ENCODE assay signal across 8 cellular contexts in genomic region chr9:78296893-78297671, GRCh38. TPM values are rescaled to one million over a fixed set of nuclear protein-coding genes. Genes with fewer than 3 reads are reported as not detected.
DNase-seq lines count a peak whose midpoint lies in the region; ATAC-seq and TF ChIP-seq lines count a peak whose summit lies in the region.

Gene PSAT1 (plus strand): TSS chr9:78297125. CDS start chr9:78297211, 86 bp downstream.

- H3K27ac Mint-ChIP-seq in activated T-cell treated with anti-CD3 and anti-CD28 coated beads, Interleukin-2, amount 50 U/mL, for 24 hours, result peak within 1 kb of the TSS; percentile 98

- TF ChIP-seq EP300 in esophagus muscularis mucosa (IDR thresholded peaks at IDR 0.05), result no peak

- peaks cover 39% of the 10 kb centered on the region for H3K4me1 Mint-ChIP-seq in activated T-cell treated with anti-CD3 and anti-CD28 coated beads, Interleukin-2, amount 50 U/mL, for 24 hours (ENCODE audit: low read depth)

- peak within 1 kb of the TSS; percentile 71 to 86 (median 75) for H3K27ac ChIP-seq in esophagus muscularis mucosa (replicated peaks in 1 of 4)
- H3K27ac ChIP-seq in muscle layer of duodenum (ENCODE audit: low read length), result no peak within 1 kb of the TSS

- H3K4me3 Mint-ChIP-seq in activated T-cell treated with anti-CD3 and anti-CD28 coated beads, Interleukin-2, amount 50 U/mL, for 24 hours, result peak within 1 kb of the TSS; percentile 92

- WGBS in esophagus muscularis mucosa, result 0% methylated on average over 27 of the region's 76 CpGs

- no peaks in the 10 kb centered on the region for H3K27me3 Mint-ChIP-seq in activated T-cell treated with anti-CD3 and anti-CD28 coated beads, Interleukin-2, amount 50 U/mL, for 24 hours

- H3K36me3 ChIP-seq in esophagus muscularis mucosa (no peaks in the 10 kb centered on the region), muscle layer of duodenum (ENCODE audit: control insufficient read depth in 1 of 2, insufficient read depth in 2 of 2, low read length in 2 of 2) (peaks cover 0 to 4% of the 10 kb centered on the region in 2 donors)

- H3K4me3 ChIP-seq in esophagus muscularis mucosa (peak within 1 kb of the TSS; percentile 65 to 82 (median 69)), muscle layer of duodenum (ENCODE audit: low read depth in 1 of 2, low read length in 2 of 2) (peak within 1 kb of the TSS; percentile 67 to 93)

- TF ChIP-seq CTCF in esophagus muscularis mucosa (IDR thresholded peaks at IDR 0.05), result no peak

- no peaks in the 10 kb centered on the region for H3K9me3 Mint-ChIP-seq in activated T-cell treated with anti-CD3 and anti-CD28 coated beads, Interleukin-2, amount 50 U/mL, for 24 hours

- DNase-seq in DMS53 (lab: John Stamatoyannopoulos, UW), result peak; percentile 97
- peak; percentile 97 for DNase-seq in KBM-7
- peak; percentile 91 for DNase-seq in activated T-cell treated with anti-CD3 and anti-CD28 coated beads, Interleukin-2, amount 50 U/mL, for 24 hours
- no peak for DNase-seq in esophagus muscularis mucosa (ENCODE audit: extremely low spot score)
- DNase-seq in stimulated activated CD8-positive, alpha-beta memory T cell treated with anti-CD3 and anti-CD28 coated beads, Interleukin-7, amount 100 ng/mL, for 24 hours (ENCODE audit: low read depth), result peak; percentile 75

- H3K4me1 ChIP-seq in esophagus muscularis mucosa (peaks cover 30 to 36% (median 31%) of the 10 kb centered on the region in 4 donors), muscle layer of duodenum (ENCODE audit: control insufficient read depth in 1 of 2, insufficient read depth in 2 of 2, low read length in 2 of 2) (peaks cover 0 to 28% of the 10 kb centered on the region in 2 donors)

- no peak for TF ChIP-seq POLR2A in esophagus muscularis mucosa (IDR thresholded peaks at IDR 0.05; ENCODE audit: low read depth)

- H3K36me3 Mint-ChIP-seq in activated T-cell treated with anti-CD3 and anti-CD28 coated beads, Interleukin-2, amount 50 U/mL, for 24 hours (ENCODE audit: low read depth), result peaks cover 48% of the 10 kb centered on the region

- no peaks in the 10 kb centered on the region for H3K9me3 ChIP-seq in esophagus muscularis mucosa
- H3K9me3 ChIP-seq in muscle layer of duodenum (ENCODE audit: control insufficient read depth in 1 of 2, low read length in 2 of 2), result no peaks in the 10 kb centered on the region

- intact Hi-C loops in esophagus muscularis mucosa (cut with DNase I), result loop anchor here (5.0 kb wide), 1 partner anchor 35 kb away; no protein-coding TSS in a partner anchor

- in situ Hi-C loops in KBM-7 (cut with MboI; ENCODE audit: low pct_unique_long_range_greater_than_20kb, low sequenced_read_pairs), result no loop called here

- H3K27me3 ChIP-seq in esophagus muscularis mucosa, result peaks cover 0 to 7% (median 2%) of the 10 kb centered on the region in 4 donors
- H3K27me3 ChIP-seq in muscle layer of duodenum (ENCODE audit: low read depth, low read length), result no peaks in the 10 kb centered on the region

- ATAC-seq in GM21723 (IDR thresholded peaks at IDR 0.05; ENCODE audit: unreplicated experiment), result peak; percentile 98

TF ChIP-seq in PFSK-1, 5 proteins besides CTCF, POLR2A, EP300 and RAD21:
- TF ChIP-seq POLR2AphosphoS5 (IDR thresholded peaks at IDR 0.05; ENCODE audit: low read depth, low read length), result peak; percentile 83
- TF ChIP-seq TAF1 (IDR thresholded peaks at IDR 0.05; ENCODE audit: borderline replicate concordance, insufficient read depth, low read length), result no peak
- TF ChIP-seq SIN3A (IDR thresholded peaks at IDR 0.05; ENCODE audit: borderline replicate concordance, insufficient read depth, low read length), result peak; percentile 73; the same call in 1 of the 2 replicates
- no peak for TF ChIP-seq REST (IDR thresholded peaks at IDR 0.05; ENCODE audit: insufficient read depth in 1 of 2, low read depth in 2 of 2, low read length in 2 of 2)
- TF ChIP-seq FOXP2 (optimal IDR thresholded peaks at IDR 0.05; ENCODE audit: borderline replicate concordance, extremely low read depth, extremely low read length, insufficient read depth), result no peak

RNA-seq across cellular contexts. Expression of gene PSAT1, which starts in this region (rescaled TPM):
- polyA plus RNA-seq in PFSK-1 (2012; ENCODE audit: insufficient read length, low read depth), result 516 TPM
- 1 to 10 TPM; 1.7 to 4.6 (median 2.5) TPM for total RNA-seq in esophagus muscularis mucosa
